32 cellular contexts compared by ENCODE assay signal in the genomic region with DNA sequence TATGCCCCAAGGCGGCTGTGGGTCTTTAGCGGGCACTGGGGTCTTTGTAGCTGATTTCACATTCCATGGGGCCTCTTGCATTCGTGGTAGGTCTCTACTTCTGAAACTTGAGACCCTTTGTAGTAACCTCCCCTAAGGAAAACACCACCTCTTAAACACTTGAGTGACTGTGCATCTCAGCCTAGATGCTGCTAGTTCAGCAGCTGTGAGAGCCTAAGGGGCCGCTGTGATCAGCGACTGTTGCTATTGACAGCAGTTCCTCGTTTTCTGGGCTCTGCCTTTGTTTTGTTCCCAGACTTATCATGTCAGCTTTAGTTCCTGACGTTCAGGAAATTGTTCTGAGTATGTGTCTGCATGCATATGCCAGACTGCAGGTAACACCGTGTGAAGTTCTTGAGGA.
DNase-seq lines count a peak whose midpoint lies in the region; ATAC-seq and TF ChIP-seq lines count a peak whose summit lies in the region.
"Had no signal": no experiment of that assay in that cellular context is flagged by ENCODE, and none has a peak within 500 bp of the region (broad histone marks: within the 10 kb centered on the region; RNA-seq: fewer than 3 reads in every experiment).

No MANE protein-coding gene starts in this region.

- H3K4me3 Mint-ChIP-seq in WTC11, result no peak overlapping the region
- H3K4me3 Mint-ChIP-seq in activated naive CD8-positive, alpha-beta T cell treated with anti-CD3 and anti-CD28 coated beads, Interleukin-2, amount 50 U/mL, for 24 hours, result no peak overlapping the region
- H3K4me3 Mint-ChIP-seq: activated naive CD4-positive, alpha-beta T cell treated with anti-CD3 and anti-CD28 coated beads, Interleukin-2, amount 50 U/mL, for 24 hours; neural crest cell had no signal

- H2AFZ ChIP-seq in hepatocyte (no peak overlapping the region), parathyroid adenoma (peak overlapping the region; percentile 9)

- H3K9me3 ChIP-seq in hepatocyte (ENCODE audit: low read depth) (no peaks in the 10 kb centered on the region), parathyroid adenoma (ENCODE audit: control insufficient read depth, low read length) (no peaks in the 10 kb centered on the region), adrenal gland (replicated peaks in 1 of 3) (no peaks in the 10 kb centered on the region)
- H3K9me3 ChIP-seq: colonic mucosa, esophagus muscularis mucosa, right lobe of liver, SJSA1, tibial artery had no signal

- no peak overlapping the region for H3K4me3 ChIP-seq in hepatocyte
- H3K4me3 ChIP-seq in parathyroid adenoma (ENCODE audit: low read depth, low read length), result no peak overlapping the region
- no peak overlapping the region for H3K4me3 ChIP-seq in adrenal gland
- H3K4me3 ChIP-seq: cardiac muscle cell, colonic mucosa, esophagus muscularis mucosa, GM12878, lung, right lobe of liver, SJSA1, tibial artery had no signal

- in situ Hi-C loops in GM13976 (cut with MboI; ENCODE audit: low sequenced_read_pairs, unreplicated experiment), result no loop called here

- no peaks in the 10 kb centered on the region for H3K27me3 Mint-ChIP-seq in WTC11 (ENCODE audit: low read depth)
- no peaks in the 10 kb centered on the region for H3K27me3 Mint-ChIP-seq in activated naive CD8-positive, alpha-beta T cell treated with anti-CD3 and anti-CD28 coated beads, Interleukin-2, amount 50 U/mL, for 24 hours
- H3K27me3 Mint-ChIP-seq: activated naive CD4-positive, alpha-beta T cell treated with anti-CD3 and anti-CD28 coated beads, Interleukin-2, amount 50 U/mL, for 24 hours; progenitor cell of endocrine pancreas had no signal

- no peaks in the 10 kb centered on the region for H3K36me3 ChIP-seq in hepatocyte (replicated peaks; ENCODE audit: insufficient read depth, low read depth)
- no peaks in the 10 kb centered on the region for H3K36me3 ChIP-seq in parathyroid adenoma (ENCODE audit: control insufficient read depth, insufficient read depth, low read length)
- H3K36me3 ChIP-seq in adrenal gland (replicated peaks in 1 of 2), result no peaks in the 10 kb centered on the region
- H3K36me3 ChIP-seq: cardiac muscle cell, colonic mucosa, esophagus muscularis mucosa, right lobe of liver, SJSA1, tibial artery, WERI-Rb-1 had no signal

- CTCF ChIA-PET in WTC11 (lab: Charles Lee), result interaction anchor here (1.1 to 2.7 kb wide), 4 partner anchors 13 to 201 kb away, joined by 3 to 14 read pairs (median 5); no protein-coding TSS in a partner anchor

- H3K4me1 ChIP-seq in hepatocyte (ENCODE audit: insufficient read depth), result peaks cover 28% of the 10 kb centered on the region
- H3K4me1 ChIP-seq in parathyroid adenoma, result peaks cover 39% of the 10 kb centered on the region
- no peaks in the 10 kb centered on the region for H3K4me1 ChIP-seq in adrenal gland (replicated peaks in 1 of 2)
- H3K4me1 ChIP-seq: esophagus muscularis mucosa had no signal

- peak; percentile 12 for DNase-seq in GM13976 (ENCODE audit: low spot score)
- no peak for DNase-seq in WTC11 (ENCODE audit: low spot score)
- DNase-seq in hepatocyte (ENCODE audit: low spot score), result no peak
- no peak for DNase-seq in activated naive CD8-positive, alpha-beta T cell treated with anti-CD3 and anti-CD28 coated beads, Interleukin-2, amount 50 U/mL, for 24 hours
- DNase-seq in adrenal gland, result no peak
- DNase-seq in activated CD8-positive, alpha-beta memory T cell treated with anti-CD3 and anti-CD28 coated beads for 24 hours, result no peak
- DNase-seq: activated CD4-positive, alpha-beta T cell treated with anti-CD3 and anti-CD28 coated beads for 48 hours; activated T-cell treated with anti-CD3 and anti-CD28 coated beads for 4 hours; anterior cingulate cortex; C1 segment of cervical spinal cord; colonic mucosa; DMS153; foreskin melanocyte; HCEC 1CT; NCI-H1436; NCI-H2081 treated with DMSO at 0.1 percent for 48 hours; NCI-H446 treated with DMSO at 0.1 percent for 48 hours; NCI-H774; right lobe of liver; stimulated activated CD4-positive, alpha-beta T cell treated with anti-CD3 and anti-CD28 coated beads, Interleukin-4, amount 100 ng/mL, for 1 hour; T-helper 9 cell; tibial artery; WERI-Rb-1 had no signal

- WGBS in hepatocyte (ENCODE audit: low lambda C conversion rate, missing lambda C conversion rate), result 42% methylated on average over 8 of the region's 8 CpGs
- WGBS in adrenal gland, 4 donors, result 59 to 74% (median 70%) methylated on average over 7 to 8 of the region's 8 CpGs

- H3K27ac ChIP-seq in hepatocyte (peak overlapping the region; percentile 8), parathyroid adenoma (no peak overlapping the region), adrenal gland (no peak overlapping the region)
- H3K27ac ChIP-seq: cardiac muscle cell, colonic mucosa, esophagus muscularis mucosa, right lobe of liver, SJSA1, tibial artery, WERI-Rb-1 had no signal

- H3K9me3 Mint-ChIP-seq in WTC11, result no peaks in the 10 kb centered on the region
- H3K9me3 Mint-ChIP-seq in activated naive CD8-positive, alpha-beta T cell treated with anti-CD3 and anti-CD28 coated beads, Interleukin-2, amount 50 U/mL, for 24 hours, result no peaks in the 10 kb centered on the region
- H3K9me3 Mint-ChIP-seq: activated naive CD4-positive, alpha-beta T cell treated with anti-CD3 and anti-CD28 coated beads, Interleukin-2, amount 50 U/mL, for 24 hours; neural crest cell had no signal

- peak; percentile 46; the same call in 1 of the 2 replicates for ATAC-seq in WTC11
- ATAC-seq in activated naive CD8-positive, alpha-beta T cell treated with anti-CD3 and anti-CD28 coated beads, Interleukin-2, amount 50 U/mL, for 24 hours, result no peak
- ATAC-seq: GM12878 had no signal

- POLR2A ChIA-PET in WTC11 (lab: Charles Lee), result no interaction called here

- H3K36me3 Mint-ChIP-seq in WTC11, result no peaks in the 10 kb centered on the region
- no peaks in the 10 kb centered on the region for H3K36me3 Mint-ChIP-seq in activated naive CD8-positive, alpha-beta T cell treated with anti-CD3 and anti-CD28 coated beads, Interleukin-2, amount 50 U/mL, for 24 hours (ENCODE audit: low read depth)
- H3K36me3 Mint-ChIP-seq: activated naive CD4-positive, alpha-beta T cell treated with anti-CD3 and anti-CD28 coated beads, Interleukin-2, amount 50 U/mL, for 24 hours had no signal

- no peaks in the 10 kb centered on the region for H4K20me1 ChIP-seq in hepatocyte (ENCODE audit: insufficient read depth, poor library complexity, severe bottlenecking)

- H3K4me2 ChIP-seq in hepatocyte (no peak overlapping the region), parathyroid adenoma (ENCODE audit: low read length) (no peak overlapping the region)

- intact Hi-C loops in adrenal gland (cut with DNase I), result no loop called here

- H3K27ac Mint-ChIP-seq in WTC11, result no peak overlapping the region
- no peak overlapping the region for H3K27ac Mint-ChIP-seq in activated naive CD8-positive, alpha-beta T cell treated with anti-CD3 and anti-CD28 coated beads, Interleukin-2, amount 50 U/mL, for 24 hours
- H3K27ac Mint-ChIP-seq: activated naive CD4-positive, alpha-beta T cell treated with anti-CD3 and anti-CD28 coated beads, Interleukin-2, amount 50 U/mL, for 24 hours; progenitor cell of endocrine pancreas had no signal

- TF ChIP-seq CTCF in GM13976 (IDR thresholded peaks at IDR 0.05; ENCODE audit: borderline replicate concordance, control extremely low read depth, extremely low read depth, insufficient read depth, missing control alignments), result no peak
- TF ChIP-seq CTCF in WTC11 (IDR thresholded peaks at IDR 0.05), result no peak
- no peak for TF ChIP-seq CTCF in hepatocyte (IDR thresholded peaks at IDR 0.05; ENCODE audit: poor library complexity)
- no peak for TF ChIP-seq CTCF in parathyroid adenoma (IDR thresholded peaks at IDR 0.05)
- TF ChIP-seq CTCF in adrenal gland (IDR thresholded peaks at IDR 0.05), result no peak

- TF ChIP-seq POLR2A in adrenal gland (IDR thresholded peaks at IDR 0.05), result no peak

- H3K9ac ChIP-seq in parathyroid adenoma, result no peak overlapping the region

- no peaks in the 10 kb centered on the region for H3K9me2 ChIP-seq in hepatocyte (replicated peaks; ENCODE audit: insufficient read depth)

- H3K27me3 ChIP-seq in hepatocyte (no peaks in the 10 kb centered on the region), parathyroid adenoma (ENCODE audit: control insufficient read depth, insufficient read depth, low read length) (no peaks in the 10 kb centered on the region), adrenal gland (no peaks in the 10 kb centered on the region)
- H3K27me3 ChIP-seq: cardiac muscle cell, colonic mucosa, esophagus muscularis mucosa, right lobe of liver, SJSA1, tibial artery had no signal

- H3K79me2 ChIP-seq in hepatocyte (no peaks in the 10 kb centered on the region), parathyroid adenoma (no peaks in the 10 kb centered on the region)

- peaks cover 6% of the 10 kb centered on the region; the same call in 1 of the 2 replicates for H3K4me1 Mint-ChIP-seq in WTC11
- H3K4me1 Mint-ChIP-seq in activated naive CD8-positive, alpha-beta T cell treated with anti-CD3 and anti-CD28 coated beads, Interleukin-2, amount 50 U/mL, for 24 hours, result no peaks in the 10 kb centered on the region
- H3K4me1 Mint-ChIP-seq: activated naive CD4-positive, alpha-beta T cell treated with anti-CD3 and anti-CD28 coated beads, Interleukin-2, amount 50 U/mL, for 24 hours had no signal

TF ChIP-seq in WTC11, 78 proteins besides CTCF, POLR2A, EP300 and RAD21:
- TF ChIP-seq ATF1 (CRISPR knock-in tag; IDR thresholded peaks at IDR 0.05), result no peak
